Comparison of ENCODE assay signal across 1 cellular context in the genomic region with DNA sequence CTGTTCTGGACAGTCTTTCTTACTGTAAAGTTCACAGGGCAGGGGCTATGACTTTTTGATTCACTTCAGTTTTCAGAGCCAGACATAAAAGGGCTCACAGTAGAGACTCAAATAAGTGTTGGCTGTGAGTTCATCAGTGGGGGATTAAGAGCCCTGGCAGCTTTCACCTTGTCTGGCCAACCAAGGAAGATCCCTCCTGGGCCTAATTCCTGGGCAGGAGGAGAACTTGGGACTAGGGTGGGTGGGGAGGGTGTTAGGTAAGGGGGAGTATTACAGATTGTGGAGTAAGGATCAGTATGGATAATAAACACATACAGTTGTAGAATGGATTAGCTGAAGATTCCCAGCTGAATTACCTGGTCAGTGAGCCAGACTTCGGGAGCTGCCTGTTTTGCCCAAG.
TF ChIP-seq lines count a peak whose summit lies in the region.

No MANE protein-coding gene starts in this region.

TF ChIP-seq in GM23338, 12 proteins besides CTCF, POLR2A, EP300 and RAD21 (continued from another document):
- TF ChIP-seq, protein P1, sequence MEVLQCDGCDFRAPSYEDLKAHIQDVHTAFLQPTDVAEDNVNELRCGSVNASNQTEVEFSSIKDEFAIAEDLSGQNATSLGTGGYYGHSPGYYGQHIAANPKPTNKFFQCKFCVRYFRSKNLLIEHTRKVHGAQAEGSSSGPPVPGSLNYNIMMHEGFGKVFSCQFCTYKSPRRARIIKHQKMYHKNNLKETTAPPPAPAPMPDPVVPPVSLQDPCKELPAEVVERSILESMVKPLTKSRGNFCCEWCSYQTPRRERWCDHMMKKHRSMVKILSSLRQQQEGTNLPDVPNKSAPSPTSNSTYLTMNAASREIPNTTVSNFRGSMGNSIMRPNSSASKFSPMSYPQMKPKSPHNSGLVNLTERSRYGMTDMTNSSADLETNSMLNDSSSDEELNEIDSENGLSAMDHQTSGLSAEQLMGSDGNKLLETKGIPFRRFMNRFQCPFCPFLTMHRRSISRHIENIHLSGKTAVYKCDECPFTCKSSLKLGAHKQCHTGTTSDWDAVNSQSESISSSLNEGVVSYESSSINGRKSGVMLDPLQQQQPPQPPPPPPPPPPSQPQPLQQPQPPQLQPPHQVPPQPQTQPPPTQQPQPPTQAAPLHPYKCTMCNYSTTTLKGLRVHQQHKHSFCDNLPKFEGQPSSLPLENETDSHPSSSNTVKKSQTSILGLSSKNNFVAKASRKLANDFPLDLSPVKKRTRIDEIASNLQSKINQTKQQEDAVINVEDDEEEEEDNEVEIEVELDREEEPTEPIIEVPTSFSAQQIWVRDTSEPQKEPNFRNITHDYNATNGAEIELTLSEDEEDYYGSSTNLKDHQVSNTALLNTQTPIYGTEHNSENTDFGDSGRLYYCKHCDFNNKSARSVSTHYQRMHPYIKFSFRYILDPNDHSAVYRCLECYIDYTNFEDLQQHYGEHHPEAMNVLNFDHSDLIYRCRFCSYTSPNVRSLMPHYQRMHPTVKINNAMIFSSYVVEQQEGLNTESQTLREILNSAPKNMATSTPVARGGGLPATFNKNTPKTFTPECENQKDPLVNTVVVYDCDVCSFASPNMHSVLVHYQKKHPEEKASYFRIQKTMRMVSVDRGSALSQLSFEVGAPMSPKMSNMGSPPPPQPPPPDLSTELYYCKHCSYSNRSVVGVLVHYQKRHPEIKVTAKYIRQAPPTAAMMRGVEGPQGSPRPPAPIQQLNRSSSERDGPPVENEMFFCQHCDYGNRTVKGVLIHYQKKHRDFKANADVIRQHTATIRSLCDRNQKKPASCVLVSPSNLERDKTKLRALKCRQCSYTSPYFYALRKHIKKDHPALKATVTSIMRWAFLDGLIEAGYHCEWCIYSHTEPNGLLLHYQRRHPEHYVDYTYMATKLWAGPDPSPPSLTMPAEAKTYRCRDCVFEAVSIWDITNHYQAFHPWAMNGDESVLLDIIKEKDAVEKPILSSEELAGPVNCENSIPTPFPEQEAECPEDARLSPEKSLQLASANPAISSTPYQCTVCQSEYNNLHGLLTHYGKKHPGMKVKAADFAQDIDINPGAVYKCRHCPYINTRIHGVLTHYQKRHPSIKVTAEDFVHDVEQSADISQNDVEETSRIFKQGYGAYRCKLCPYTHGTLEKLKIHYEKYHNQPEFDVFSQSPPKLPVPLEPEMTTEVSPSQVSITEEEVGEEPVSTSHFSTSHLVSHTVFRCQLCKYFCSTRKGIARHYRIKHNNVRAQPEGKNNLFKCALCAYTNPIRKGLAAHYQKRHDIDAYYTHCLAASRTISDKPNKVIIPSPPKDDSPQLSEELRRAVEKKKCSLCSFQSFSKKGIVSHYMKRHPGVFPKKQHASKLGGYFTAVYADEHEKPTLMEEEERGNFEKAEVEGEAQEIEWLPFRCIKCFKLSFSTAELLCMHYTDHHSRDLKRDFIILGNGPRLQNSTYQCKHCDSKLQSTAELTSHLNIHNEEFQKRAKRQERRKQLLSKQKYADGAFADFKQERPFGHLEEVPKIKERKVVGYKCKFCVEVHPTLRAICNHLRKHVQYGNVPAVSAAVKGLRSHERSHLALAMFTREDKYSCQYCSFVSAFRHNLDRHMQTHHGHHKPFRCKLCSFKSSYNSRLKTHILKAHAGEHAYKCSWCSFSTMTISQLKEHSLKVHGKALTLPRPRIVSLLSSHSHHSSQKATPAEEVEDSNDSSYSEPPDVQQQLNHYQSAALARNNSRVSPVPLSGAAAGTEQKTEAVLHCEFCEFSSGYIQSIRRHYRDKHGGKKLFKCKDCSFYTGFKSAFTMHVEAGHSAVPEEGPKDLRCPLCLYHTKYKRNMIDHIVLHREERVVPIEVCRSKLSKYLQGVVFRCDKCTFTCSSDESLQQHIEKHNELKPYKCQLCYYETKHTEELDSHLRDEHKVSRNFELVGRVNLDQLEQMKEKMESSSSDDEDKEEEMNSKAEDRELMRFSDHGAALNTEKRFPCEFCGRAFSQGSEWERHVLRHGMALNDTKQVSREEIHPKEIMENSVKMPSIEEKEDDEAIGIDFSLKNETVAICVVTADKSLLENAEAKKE (CRISPR knock-in tag; IDR thresholded peaks at IDR 0.05): no peak
- no peak for TF ChIP-seq ZNF114 (CRISPR knock-in tag; IDR thresholded peaks at IDR 0.05)
- TF ChIP-seq EZH2phosphoT487 (IDR thresholded peaks at IDR 0.05; ENCODE audit: unreplicated experiment): no peak
- TF ChIP-seq STAT1 (IDR thresholded peaks at IDR 0.05; ENCODE audit: unreplicated experiment): no peak
- TF ChIP-seq ZNF331 (CRISPR knock-in tag; IDR thresholded peaks at IDR 0.05; ENCODE audit: low read depth): no peak
